14 cellular contexts compared by ENCODE assay signal in the genomic region with DNA sequence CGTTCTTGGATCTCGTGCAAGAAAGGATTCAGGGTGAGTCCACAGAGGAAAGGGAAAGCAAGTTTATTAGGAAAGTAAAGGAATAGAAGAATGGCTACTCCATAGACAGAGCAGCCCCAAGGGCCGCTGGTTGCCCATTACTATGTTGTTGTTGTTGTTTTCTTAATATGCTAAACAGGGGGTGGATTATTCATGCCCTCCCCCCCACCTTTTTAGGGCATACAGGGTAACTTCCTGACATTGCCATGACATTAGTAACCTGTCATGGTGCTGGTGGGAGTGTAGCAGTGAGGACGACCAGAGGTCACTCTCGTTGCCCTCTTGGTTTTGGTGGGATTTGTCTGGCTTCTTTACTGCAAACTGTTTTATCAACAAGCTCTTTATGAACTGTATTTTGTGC. TPM values are rescaled to one million over a fixed set of nuclear protein-coding genes. Genes with fewer than 3 reads are reported as not detected.
DNase-seq lines count a peak whose midpoint lies in the region; ATAC-seq and TF ChIP-seq lines count a peak whose summit lies in the region.
"Had no signal": no experiment of that assay in that cellular context is flagged by ENCODE, and none has a peak within 500 bp of the region (broad histone marks: within the 10 kb centered on the region; RNA-seq: fewer than 3 reads in every experiment).

No MANE protein-coding gene starts in this region.

- no peak overlapping the region for H2AFZ ChIP-seq in OCI-LY3 (ENCODE audit: low read depth, low read length)

- H3K4me1 ChIP-seq in HUES6 (ENCODE audit: control insufficient read depth, insufficient read depth, low read length) (peaks cover 27% of the 10 kb centered on the region), OCI-LY3 (ENCODE audit: low read length) (peaks cover 31% of the 10 kb centered on the region), lung (ENCODE audit: control insufficient read depth in 2 of 2, insufficient read depth in 2 of 2, low read length in 2 of 2) (no peaks in the 10 kb centered on the region)

- H3K9ac ChIP-seq in HUES6 (ENCODE audit: low read length) (peak overlapping the region; percentile 47), OCI-LY3 (ENCODE audit: low read length) (no peak overlapping the region)
- H3K9ac ChIP-seq: BLaER1 treated with 17β-estradiol and CSF1 and Interleukin-3, amounts not matched to agents 10 nM and 100 nM had no signal

- H3K27ac ChIP-seq in HUES6 (ENCODE audit: low read depth, low read length) (peak overlapping the region; percentile 76; the same call in 1 of the 2 replicates), OCI-LY3 (ENCODE audit: low read length) (no peak overlapping the region), lung (ENCODE audit: low read depth in 1 of 2, low read length in 1 of 2) (no peak overlapping the region)
- H3K27ac ChIP-seq: BLaER1 treated with 17β-estradiol and CSF1 and Interleukin-3, amounts not matched to agents 10 nM and 100 nM had no signal

- peak overlapping the region; percentile 35 for H3K4me2 ChIP-seq in OCI-LY3 (ENCODE audit: low read length)

- H4K20me1 ChIP-seq in OCI-LY3 (ENCODE audit: insufficient read depth, low read length) = no peaks in the 10 kb centered on the region
- H4K20me1 ChIP-seq: BLaER1 treated with 17β-estradiol and CSF1 and Interleukin-3, amounts not matched to agents 10 nM and 100 nM had no signal

- H3K9me3 ChIP-seq in HUES6 (ENCODE audit: control insufficient read depth, insufficient read depth, low read depth, low read length) (no peaks in the 10 kb centered on the region), OCI-LY3 (ENCODE audit: insufficient read depth, low read length) (no peaks in the 10 kb centered on the region), lung (ENCODE audit: control insufficient read depth in 2 of 2, insufficient read depth in 1 of 2, low read length in 1 of 2) (no peaks in the 10 kb centered on the region)
- H3K9me3 ChIP-seq: BLaER1 treated with 17β-estradiol and CSF1 and Interleukin-3, amounts not matched to agents 10 nM and 100 nM had no signal

- H3K36me3 ChIP-seq in HUES6 (ENCODE audit: control insufficient read depth, insufficient read depth, low read length) = no peaks in the 10 kb centered on the region
- no peaks in the 10 kb centered on the region for H3K36me3 ChIP-seq in OCI-LY3 (replicated peaks; ENCODE audit: low read depth, low read length)
- H3K36me3 ChIP-seq in lung (ENCODE audit: control insufficient read depth in 2 of 2, insufficient read depth in 2 of 2, low read length in 2 of 2) = no peaks in the 10 kb centered on the region
- H3K36me3 ChIP-seq: BLaER1 treated with 17β-estradiol and CSF1 and Interleukin-3, amounts not matched to agents 10 nM and 100 nM had no signal

- H3K27me3 ChIP-seq in HUES6 (ENCODE audit: control insufficient read depth, insufficient read depth, low read length) (no peaks in the 10 kb centered on the region), OCI-LY3 (ENCODE audit: low read depth, low read length) (no peaks in the 10 kb centered on the region), lung (ENCODE audit: control insufficient read depth, insufficient read depth) (no peaks in the 10 kb centered on the region)
- H3K27me3 ChIP-seq: BLaER1 treated with 17β-estradiol and CSF1 and Interleukin-3, amounts not matched to agents 10 nM and 100 nM had no signal

- ATAC-seq in lung (ENCODE audit: insufficient read depth, low FRiP score) (no peak), GM18861 (IDR thresholded peaks at IDR 0.05; ENCODE audit: unreplicated experiment) (no peak)
- ATAC-seq: K562 had no signal

- TF ChIP-seq CTCF in OCI-LY3 (IDR thresholded peaks at IDR 0.05; ENCODE audit: low read depth, low read length) (no peak), lung (IDR thresholded peaks at IDR 0.05; ENCODE audit: control extremely low read depth, extremely low read depth) (no peak)

- 0 out of 2 replicates have a peak overlapping the region, but pooled peaks have one; percentile 5 for H3K4me3 ChIP-seq in HUES6 (ENCODE audit: low read depth, low read length)
- no peak overlapping the region for H3K4me3 ChIP-seq in OCI-LY3 (ENCODE audit: low read length)
- H3K4me3 ChIP-seq in lung = peak overlapping the region; percentile 21
- H3K4me3 ChIP-seq: BLaER1 treated with 17β-estradiol and CSF1 and Interleukin-3, amounts not matched to agents 10 nM and 100 nM; K562 had no signal

- no peaks in the 10 kb centered on the region for H3K79me2 ChIP-seq in OCI-LY3 (ENCODE audit: low read length)

- WGBS in lung, 2 donors = 89 to 90% methylated on average over 5 of the region's 5 CpGs

- DNase-seq in ELF-1 (ENCODE audit: low read depth, low spot score) = peak; percentile 14
- DNase-seq in lung (ENCODE audit: low spot score) = no peak
- DNase-seq in T-helper 1 cell = no peak
- DNase-seq in stimulated activated CD4-positive, alpha-beta T cell treated with anti-CD3 and anti-CD28 coated beads, Interleukin-2, amount 100 ng/mL, for 48 hours = no peak
- DNase-seq: 8988T; ACHN; CD4-positive, CD25-positive, alpha-beta regulatory T cell; DMS 273 treated with DMSO at 0.1 percent for 48 hours; Karpas-422 had no signal

RNA-seq across cellular contexts. Expression of a gene that starts 29.1 kb away (rescaled TPM):
- total RNA-seq in lung = 10 to 100 TPM in 1 of 2 donors, 1 to 10 TPM in 1; 7.1 to 22.2 TPM
- polyA plus RNA-seq in lung = 1 to 10 TPM in 1 of 2 donors, under 1 TPM in 1; 0.68 to 1.1 TPM
